In genomic region chr7:107194051-107194450, GRCh38 we compare ENCODE assay signal across 14 cellular contexts. TPM values are rescaled to one million over a fixed set of nuclear protein-coding genes. Genes with fewer than 3 reads are reported as not detected.
DNase-seq lines count a peak whose midpoint lies in the region; ATAC-seq and TF ChIP-seq lines count a peak whose summit lies in the region.
"Had no signal": no experiment of that assay in that cellular context is flagged by ENCODE, and none has a peak within 500 bp of the region (broad histone marks: within the 10 kb centered on the region; RNA-seq: fewer than 3 reads in every experiment).

No MANE protein-coding gene starts in this region.

- no peaks in the 10 kb centered on the region for H3K9me3 ChIP-seq in neural progenitor cell (ENCODE audit: low read depth)

- H3K4me1 ChIP-seq in neural progenitor cell, result no peaks in the 10 kb centered on the region

- no peak for ATAC-seq in activated T-cell treated with anti-CD3 and anti-CD28 coated beads, Interleukin-2, amount 50 U/mL, for 72 hours (replicated peaks in 1 of 2)
- ATAC-seq in activated T-cell treated with anti-CD3 and anti-CD28 coated beads, Interleukin-2, amount 50 U/mL, for 4 hours, result no peak
- ATAC-seq in activated naive CD8-positive, alpha-beta T cell treated with anti-CD3 and anti-CD28 coated beads, Interleukin-2, amount 50 U/mL, for 24 hours, result no peak
- no peak for ATAC-seq in naive thymus-derived CD8-positive, alpha-beta T cell
- ATAC-seq in GM18502 (IDR thresholded peaks at IDR 0.05; ENCODE audit: poor library complexity, unreplicated experiment), result no peak
- ATAC-seq: esophagus mucosa had no signal

- H3K27ac Mint-ChIP-seq in activated T-cell treated with anti-CD3 and anti-CD28 coated beads, Interleukin-2, amount 50 U/mL, for 72 hours, result peak overlapping the region; percentile 82
- peak overlapping the region; percentile 3 for H3K27ac Mint-ChIP-seq in activated naive CD8-positive, alpha-beta T cell treated with anti-CD3 and anti-CD28 coated beads, Interleukin-2, amount 50 U/mL, for 24 hours
- peak overlapping the region in 7 of 10 donors; percentile 0 to 84 (median 58) for H3K27ac Mint-ChIP-seq in naive thymus-derived CD8-positive, alpha-beta T cell
- no peak overlapping the region for H3K27ac Mint-ChIP-seq in neural progenitor cell
- H3K27ac Mint-ChIP-seq: activated T-helper 1 cell treated with anti-CD3 and anti-CD28 coated beads, Interleukin-12 subunit alpha, Interleukin-12 subunit beta, Interleukin-2, Interleukin-4 antibody, amounts not matched to agents 30 ng/mL and 10 ng/mL and 1 ng/mL, durations not matched to agents 14 hours and 24 hours and 36 hours; dendritic cell treated with granulocyte-macrophage colony-stimulating factor and Interleukin-4, amounts not matched to agents 40 ng/mL and 50 ng/mL, for 4 days had no signal

- no peak overlapping the region for H3K4me3 Mint-ChIP-seq in activated T-cell treated with anti-CD3 and anti-CD28 coated beads, Interleukin-2, amount 50 U/mL, for 72 hours
- no peak overlapping the region for H3K4me3 Mint-ChIP-seq in activated T-cell treated with anti-CD3 and anti-CD28 coated beads, Interleukin-2, amount 50 U/mL, for 4 hours
- no peak overlapping the region for H3K4me3 Mint-ChIP-seq in activated naive CD8-positive, alpha-beta T cell treated with anti-CD3 and anti-CD28 coated beads, Interleukin-2, amount 50 U/mL, for 24 hours
- no peak overlapping the region for H3K4me3 Mint-ChIP-seq in naive thymus-derived CD8-positive, alpha-beta T cell
- H3K4me3 Mint-ChIP-seq in neural progenitor cell, result no peak overlapping the region
- H3K4me3 Mint-ChIP-seq: activated T-helper 1 cell treated with anti-CD3 and anti-CD28 coated beads, Interleukin-12 subunit alpha, Interleukin-12 subunit beta, Interleukin-2, Interleukin-4 antibody, amounts not matched to agents 30 ng/mL and 10 ng/mL and 1 ng/mL, durations not matched to agents 14 hours and 24 hours and 36 hours; dendritic cell treated with granulocyte-macrophage colony-stimulating factor and Interleukin-4, amounts not matched to agents 40 ng/mL and 50 ng/mL, for 4 days had no signal

- no peak for TF ChIP-seq CTCF in neural progenitor cell (IDR thresholded peaks at IDR 0.05)

- no peak overlapping the region for H3K9ac ChIP-seq in neural progenitor cell

- peaks cover 9 to 18% of the 10 kb centered on the region in 2 donors for H3K36me3 Mint-ChIP-seq in activated T-cell treated with anti-CD3 and anti-CD28 coated beads, Interleukin-2, amount 50 U/mL, for 72 hours (ENCODE audit: insufficient read depth in 2 of 2)
- H3K36me3 Mint-ChIP-seq in activated T-cell treated with anti-CD3 and anti-CD28 coated beads, Interleukin-2, amount 50 U/mL, for 4 hours (ENCODE audit: insufficient read depth), result peaks cover 28% of the 10 kb centered on the region
- peaks cover 20% of the 10 kb centered on the region for H3K36me3 Mint-ChIP-seq in activated naive CD8-positive, alpha-beta T cell treated with anti-CD3 and anti-CD28 coated beads, Interleukin-2, amount 50 U/mL, for 24 hours (ENCODE audit: low read depth)
- H3K36me3 Mint-ChIP-seq in naive thymus-derived CD8-positive, alpha-beta T cell, result peaks cover 8 to 90% (median 14%) of the 10 kb centered on the region in 3 donors
- peaks cover 26% of the 10 kb centered on the region for H3K36me3 Mint-ChIP-seq in neural progenitor cell

- POLR2A ChIA-PET in naive thymus-derived CD8-positive, alpha-beta T cell (lab: Charles Lee), result interaction anchor here (1.1 to 1.2 kb wide), 2 partner anchors 14 to 20 kb away, joined by 3 read pairs; no protein-coding TSS in a partner anchor

- no peak for DNase-seq in activated T-cell treated with anti-CD3 and anti-CD28 coated beads, Interleukin-2, amount 50 U/mL, for 72 hours
- no peak for DNase-seq in activated T-cell treated with anti-CD3 and anti-CD28 coated beads, Interleukin-2, amount 50 U/mL, for 4 hours
- peak; percentile 28 for DNase-seq in NAMALWA (ENCODE audit: low spot score)
- no peak for DNase-seq in activated naive CD8-positive, alpha-beta T cell treated with anti-CD3 and anti-CD28 coated beads, Interleukin-2, amount 50 U/mL, for 24 hours
- no peak for DNase-seq in naive thymus-derived CD8-positive, alpha-beta T cell
- no peak for DNase-seq in neural progenitor cell (ENCODE audit: low spot score)
- DNase-seq in stimulated activated CD4-positive, alpha-beta T cell treated with anti-CD3 and anti-CD28 coated beads, Interleukin-12 subunit alpha, Interleukin-12 subunit beta, amount 100 ng/mL, for 4 hours, result no peak
- DNase-seq: COR-L47, NCI-H146 had no signal

- H3K79me2 ChIP-seq in neural progenitor cell (ENCODE audit: low read depth), result no peaks in the 10 kb centered on the region

- H4K20me1 ChIP-seq in neural progenitor cell (ENCODE audit: low read depth), result no peaks in the 10 kb centered on the region

- no peak overlapping the region for H3K4me2 ChIP-seq in neural progenitor cell

- H3K36me3 ChIP-seq in neural progenitor cell, result no peaks in the 10 kb centered on the region

- no peaks in the 10 kb centered on the region for H3F3A ChIP-seq in neural progenitor cell (ENCODE audit: low read depth)

- no peak overlapping the region for H3K27ac ChIP-seq in neural progenitor cell
- H3K27ac ChIP-seq: neutrophil had no signal

- H3K27me3 ChIP-seq in neural progenitor cell, result no peaks in the 10 kb centered on the region
- H3K27me3 ChIP-seq: neutrophil had no signal

- no peaks in the 10 kb centered on the region for H3K9me3 Mint-ChIP-seq in activated T-cell treated with anti-CD3 and anti-CD28 coated beads, Interleukin-2, amount 50 U/mL, for 72 hours
- H3K9me3 Mint-ChIP-seq in activated T-cell treated with anti-CD3 and anti-CD28 coated beads, Interleukin-2, amount 50 U/mL, for 4 hours, result no peaks in the 10 kb centered on the region
- H3K9me3 Mint-ChIP-seq in activated naive CD8-positive, alpha-beta T cell treated with anti-CD3 and anti-CD28 coated beads, Interleukin-2, amount 50 U/mL, for 24 hours, result no peaks in the 10 kb centered on the region
- no peaks in the 10 kb centered on the region for H3K9me3 Mint-ChIP-seq in naive thymus-derived CD8-positive, alpha-beta T cell
- H3K9me3 Mint-ChIP-seq in neural progenitor cell, result no peaks in the 10 kb centered on the region
- H3K9me3 Mint-ChIP-seq: activated T-helper 1 cell treated with anti-CD3 and anti-CD28 coated beads, Interleukin-12 subunit alpha, Interleukin-12 subunit beta, Interleukin-2, Interleukin-4 antibody, amounts not matched to agents 30 ng/mL and 10 ng/mL and 1 ng/mL, durations not matched to agents 14 hours and 24 hours and 36 hours; dendritic cell treated with granulocyte-macrophage colony-stimulating factor and Interleukin-4, amounts not matched to agents 40 ng/mL and 50 ng/mL, for 4 days had no signal

- no peak overlapping the region for H2AFZ ChIP-seq in neural progenitor cell (replicated peaks)

- H3K4me3 ChIP-seq in neural progenitor cell, result no peak overlapping the region

- H3K4me1 Mint-ChIP-seq in activated T-cell treated with anti-CD3 and anti-CD28 coated beads, Interleukin-2, amount 50 U/mL, for 72 hours (ENCODE audit: low read depth), result no peaks in the 10 kb centered on the region
- peaks cover 4% of the 10 kb centered on the region for H3K4me1 Mint-ChIP-seq in activated T-cell treated with anti-CD3 and anti-CD28 coated beads, Interleukin-2, amount 50 U/mL, for 4 hours (ENCODE audit: low read depth)
- H3K4me1 Mint-ChIP-seq in activated naive CD8-positive, alpha-beta T cell treated with anti-CD3 and anti-CD28 coated beads, Interleukin-2, amount 50 U/mL, for 24 hours, result peaks cover 3% of the 10 kb centered on the region
- peaks cover 0 to 22% (median 7%) of the 10 kb centered on the region in 4 donors for H3K4me1 Mint-ChIP-seq in naive thymus-derived CD8-positive, alpha-beta T cell
- no peaks in the 10 kb centered on the region for H3K4me1 Mint-ChIP-seq in neural progenitor cell

- H3K27me3 Mint-ChIP-seq in activated T-cell treated with anti-CD3 and anti-CD28 coated beads, Interleukin-2, amount 50 U/mL, for 72 hours (ENCODE audit: low read depth), result no peaks in the 10 kb centered on the region
- no peaks in the 10 kb centered on the region for H3K27me3 Mint-ChIP-seq in activated T-cell treated with anti-CD3 and anti-CD28 coated beads, Interleukin-2, amount 50 U/mL, for 4 hours (ENCODE audit: low read depth)
- no peaks in the 10 kb centered on the region for H3K27me3 Mint-ChIP-seq in activated naive CD8-positive, alpha-beta T cell treated with anti-CD3 and anti-CD28 coated beads, Interleukin-2, amount 50 U/mL, for 24 hours
- no peaks in the 10 kb centered on the region for H3K27me3 Mint-ChIP-seq in naive thymus-derived CD8-positive, alpha-beta T cell
- no peaks in the 10 kb centered on the region for H3K27me3 Mint-ChIP-seq in neural progenitor cell (ENCODE audit: insufficient read depth, low read depth)
- H3K27me3 Mint-ChIP-seq: dendritic cell treated with granulocyte-macrophage colony-stimulating factor and Interleukin-4, amounts not matched to agents 40 ng/mL and 50 ng/mL, for 4 days had no signal

RNA-seq across cellular contexts. Expression of gene HBP1, which starts 25.2 kb away (rescaled TPM):
- 10 to 100 TPM; 41.1 to 58.0 TPM for total RNA-seq in activated T-cell treated with anti-CD3 and anti-CD28 coated beads, Interleukin-2, amount 50 U/mL, for 72 hours
- total RNA-seq in activated T-cell treated with anti-CD3 and anti-CD28 coated beads, Interleukin-2, amount 50 U/mL, for 4 hours, result 10 to 100 TPM; 10.1 to 18.5 (median 16.2) TPM
- total RNA-seq in naive thymus-derived CD8-positive, alpha-beta T cell, result 100 to 1,000 TPM; 135 to 136 TPM
- 10 to 100 TPM; 49.6 to 55.6 (median 50.3) TPM for polyA plus RNA-seq in naive thymus-derived CD8-positive, alpha-beta T cell
- 71.7 and 121 TPM in 2 replicates for total RNA-seq in neural progenitor cell (ENCODE audit: low replicate concordance)
